In genomic region chr20:8094415-8094818, GRCh38 we compare ENCODE assay signal across 8 cellular contexts. TPM values are rescaled to one million over a fixed set of nuclear protein-coding genes. Genes with fewer than 3 reads are reported as not detected.
DNase-seq lines count a peak whose midpoint lies in the region; ATAC-seq and TF ChIP-seq lines count a peak whose summit lies in the region.

No MANE protein-coding gene starts in this region.

- intact Hi-C loops in natural killer cell (cut with micrococcal nuclease): no loop called here

- H3K27me3 Mint-ChIP-seq in HFFc6 (ENCODE audit: insufficient read depth) (peaks cover 2% of the 10 kb centered on the region), natural killer cell (ENCODE audit: low read depth in 2 of 2) (peaks cover 12 to 30% of the 10 kb centered on the region in 2 donors)

- H3K36me3 Mint-ChIP-seq in HFFc6 (ENCODE audit: low read depth): no peaks in the 10 kb centered on the region
- H3K36me3 Mint-ChIP-seq in natural killer cell: no peaks in the 10 kb centered on the region

- TF ChIP-seq CTCF in HFFc6 (IDR thresholded peaks at IDR 0.05) (no peak), natural killer cell (IDR thresholded peaks at IDR 0.05) (no peak)

- peaks cover 24% of the 10 kb centered on the region for H3K4me1 Mint-ChIP-seq in HFFc6 (ENCODE audit: low read depth)
- H3K4me1 Mint-ChIP-seq in natural killer cell: no peaks in the 10 kb centered on the region

- H3K4me3 Mint-ChIP-seq in HFFc6: no peak overlapping the region
- no peak overlapping the region for H3K4me3 Mint-ChIP-seq in natural killer cell

- peak; percentile 27 for DNase-seq in HFFc6
- DNase-seq in amygdala (lab: John Stamatoyannopoulos, UW): peak in 40 of 56 donors; percentile 1 to 79 (median 12)
- peak; percentile 13 to 62 for DNase-seq in hippocampal formation (lab: John Stamatoyannopoulos, UW)
- peak; percentile 91 for DNase-seq in skeletal muscle cell (ENCODE audit: low read depth)
- no peak for DNase-seq in natural killer cell
- no peak for DNase-seq in NCI-H2107 treated with DMSO at 0.1 percent for 48 hours (lab: John Stamatoyannopoulos, UW; ENCODE audit: unreplicated experiment)

- H3K4me3 ChIP-seq in skeletal muscle cell (ENCODE audit: low read depth, low read length): no peak overlapping the region

- ATAC-seq in HG03342 (IDR thresholded peaks at IDR 0.05; ENCODE audit: unreplicated experiment) (no peak), GM21737 (IDR thresholded peaks at IDR 0.05; ENCODE audit: unreplicated experiment) (no peak), natural killer cell (no peak)

- H3K9me3 Mint-ChIP-seq in HFFc6: no peaks in the 10 kb centered on the region
- no peaks in the 10 kb centered on the region for H3K9me3 Mint-ChIP-seq in natural killer cell

- H3K27ac Mint-ChIP-seq in HFFc6: peak overlapping the region; percentile 17; the same call in 1 of the 2 replicates
- no peak overlapping the region for H3K27ac Mint-ChIP-seq in natural killer cell

RNA-seq across cellular contexts. Expression of gene PLCB1, which starts 37.6 kb away (rescaled TPM):
- total RNA-seq in HFFc6 (2021; fragmentation: NEBNext Ultra II Directional; extraction: Animal tissue kit (Norgen Biotek cat#: 25700)): 10 to 100 TPM; 17.2 to 25.7 (median 23.1) TPM
- total RNA-seq in natural killer cell: 10 to 100 TPM; 48.7 to 66.2 (median 57.7) TPM

Comparison
In these comparisons a context has a peak if more than half of its experiments do, and no peak if none do; other contexts are left out.
1. DNase-seq: peak in HFFc6 (single experiment), amygdala (40 of 56), hippocampal formation (2 of 2) and skeletal muscle cell (single experiment); none in natural killer cell (single experiment) and NCI-H2107 treated with DMSO at 0.1 percent for 48 hours (single experiment).